Comparison of ENCODE assay signal across 8 cellular contexts in the genomic region with DNA sequence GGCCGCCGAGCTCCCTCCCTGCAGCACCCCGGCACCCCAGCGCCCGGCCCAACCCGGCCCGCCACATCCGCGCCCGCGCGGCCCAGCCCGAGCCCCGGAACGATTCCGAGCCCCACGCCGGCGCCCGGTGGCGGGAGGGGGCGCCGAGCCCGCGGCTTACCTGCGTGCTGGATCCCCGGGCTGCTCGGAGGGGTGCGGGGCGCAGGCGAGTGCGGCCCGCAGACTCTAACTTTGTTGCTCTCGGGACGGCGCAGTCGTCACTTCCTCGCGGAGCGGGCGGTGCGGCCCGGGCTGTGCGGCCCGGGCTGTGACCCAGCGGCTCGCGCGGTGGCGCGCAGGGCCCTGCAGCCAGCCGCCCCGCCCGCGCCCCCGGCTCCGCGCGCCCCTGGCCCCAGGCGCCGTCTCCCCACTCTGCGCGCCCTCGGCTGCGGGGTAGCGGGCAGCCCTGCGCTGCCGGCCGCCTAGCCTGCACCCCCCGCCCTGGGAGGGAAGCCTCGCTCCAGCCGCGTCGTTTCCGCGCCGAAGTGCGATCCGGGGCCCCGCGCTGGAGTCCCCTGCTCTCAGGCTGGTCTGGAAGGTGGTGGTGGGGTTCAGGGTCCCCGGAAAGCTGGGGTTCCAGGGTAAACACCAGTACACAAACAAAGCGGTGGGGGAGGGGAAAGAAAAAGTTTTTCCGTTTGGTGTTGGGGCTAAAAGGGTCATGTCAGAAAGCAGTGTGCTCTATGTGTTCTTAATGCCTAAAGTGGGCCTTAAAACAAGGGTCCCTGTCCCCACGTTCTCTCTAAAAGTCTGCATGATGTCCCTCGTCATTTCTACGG.
DNase-seq lines count a peak whose midpoint lies in the region; ATAC-seq and TF ChIP-seq lines count a peak whose summit lies in the region.

No MANE protein-coding gene starts in this region.

- ATAC-seq in GM21825 (IDR thresholded peaks at IDR 0.05; ENCODE audit: unreplicated experiment) (peak; percentile 46), aorta (ENCODE audit: low FRiP score) (peak; percentile 68)

- no peaks in the 10 kb centered on the region for H3K9me2 ChIP-seq in DOHH2 (replicated peaks; ENCODE audit: control insufficient read depth, low read length)

- peak overlapping the region; percentile 88 for H3K9ac ChIP-seq in OCI-LY3 (ENCODE audit: low read length)

- H3K4me1 ChIP-seq in DOHH2 (ENCODE audit: control insufficient read depth, low read length) = peaks cover 58% of the 10 kb centered on the region
- peaks cover 39% of the 10 kb centered on the region for H3K4me1 ChIP-seq in OCI-LY3 (ENCODE audit: low read length)
- H3K4me1 ChIP-seq in aorta (ENCODE audit: control insufficient read depth in 1 of 2, insufficient read depth in 2 of 2, low read length in 2 of 2) = peaks cover 4 to 7% of the 10 kb centered on the region in 2 donors

- H3K9me3 ChIP-seq in DOHH2 (ENCODE audit: control insufficient read depth, insufficient read depth, low read length) (no peaks in the 10 kb centered on the region), OCI-LY3 (ENCODE audit: insufficient read depth, low read length) (no peaks in the 10 kb centered on the region), aorta (ENCODE audit: control insufficient read depth, low read length) (no peaks in the 10 kb centered on the region)

- H3K27me3 ChIP-seq in DOHH2 (ENCODE audit: control insufficient read depth, low read length) (no peaks in the 10 kb centered on the region), OCI-LY3 (ENCODE audit: low read depth, low read length) (no peaks in the 10 kb centered on the region), aorta (ENCODE audit: control insufficient read depth in 1 of 2, insufficient read depth in 2 of 2, low read length in 1 of 2) (no peaks in the 10 kb centered on the region)

- WGBS in aorta, 2 donors = 0 to 1% methylated on average over 32 to 87 of the region's 87 CpGs

- peak overlapping the region; percentile 69 for H2AFZ ChIP-seq in OCI-LY3 (ENCODE audit: low read depth, low read length)

- H3K36me3 ChIP-seq in DOHH2 (ENCODE audit: control insufficient read depth, low read length) (peaks cover 27% of the 10 kb centered on the region), OCI-LY3 (replicated peaks; ENCODE audit: low read depth, low read length) (peaks cover 3% of the 10 kb centered on the region), aorta (ENCODE audit: control insufficient read depth in 1 of 2, insufficient read depth in 2 of 2, low read length in 1 of 2) (no peaks in the 10 kb centered on the region)

- peaks cover 7% of the 10 kb centered on the region for H3F3A ChIP-seq in DOHH2 (ENCODE audit: control insufficient read depth, insufficient read depth)

- H3K4me2 ChIP-seq in DOHH2 (ENCODE audit: low read length) (peak overlapping the region; percentile 77), OCI-LY3 (ENCODE audit: low read length) (peak overlapping the region; percentile 99)

- no peaks in the 10 kb centered on the region for H4K20me1 ChIP-seq in DOHH2 (ENCODE audit: control insufficient read depth, insufficient read depth, low read depth, low read length)
- peaks cover 34% of the 10 kb centered on the region for H4K20me1 ChIP-seq in OCI-LY3 (ENCODE audit: insufficient read depth, low read length)

- intact Hi-C loops in aorta (cut with DNase I) = loop anchor here (2.0 to 5.0 kb wide), 2 partner anchors 26 to 35 kb away; a partner anchor contains a TSS

- H3K27ac ChIP-seq in DOHH2 (ENCODE audit: low read depth, low read length) (peak overlapping the region; percentile 82), OCI-LY3 (ENCODE audit: low read length) (peak overlapping the region; percentile 60), aorta (ENCODE audit: low read depth in 1 of 2, low read length in 2 of 2) (peak overlapping the region; percentile 95 to 99)

- no peak for TF ChIP-seq CTCF in DOHH2 (IDR thresholded peaks at IDR 0.05; ENCODE audit: low read depth, low read length, poor library complexity, severe bottlenecking)
- TF ChIP-seq CTCF in OCI-LY3 (IDR thresholded peaks at IDR 0.05; ENCODE audit: low read depth, low read length) = no peak

- DNase-seq in activated naive CD4-positive, alpha-beta T cell (lab: John Stamatoyannopoulos, UW) = peak in 3 of 4 experiments; percentile 18 to 48 (median 44)
- DNase-seq in glomerular visceral epithelial cell (ENCODE audit: extremely low spot score) (peak; percentile 43), occipital lobe (lab: John Stamatoyannopoulos, UW) (peak; percentile 35), aorta (peak; percentile 83 to 90), HuH-7 (ENCODE audit: low spot score) (no peak)

- H3K4me3 ChIP-seq in DOHH2 (ENCODE audit: low read length) = peak overlapping the region; percentile 81
- H3K4me3 ChIP-seq in OCI-LY3 (ENCODE audit: low read length) = peak overlapping the region; percentile 89
- peak overlapping the region; percentile 90 to 96 for H3K4me3 ChIP-seq in aorta (ENCODE audit: low read length in 2 of 2)

- H3K79me2 ChIP-seq in DOHH2 (ENCODE audit: control insufficient read depth, low read length) (peaks cover 59% of the 10 kb centered on the region), OCI-LY3 (ENCODE audit: low read length) (peaks cover 57% of the 10 kb centered on the region)
